ENCODE assay signal across 8 cellular contexts in genomic region chr2:164560181-164560792, GRCh38.
DNase-seq lines count a peak whose midpoint lies in the region; ATAC-seq and TF ChIP-seq lines count a peak whose summit lies in the region.

No MANE protein-coding gene starts in this region.

- no peak overlapping the region; the same call in 1 of the 2 replicates for H3K4me2 ChIP-seq in SK-N-SH

- H3K36me3 ChIP-seq in GM06990 (ENCODE audit: control insufficient read depth, insufficient read depth, low read length) (no peaks in the 10 kb centered on the region), SK-N-SH (replicated peaks in 1 of 2; ENCODE audit: control insufficient read depth in 1 of 2, insufficient read depth in 2 of 2, low read length in 1 of 2) (peaks cover 0 to 2% of the 10 kb centered on the region in 2 experiments), upper lobe of left lung (no peaks in the 10 kb centered on the region)

- no peak overlapping the region for H3K27ac ChIP-seq in SK-N-SH (ENCODE audit: low read depth in 2 of 2, low read length in 1 of 2)
- no peak overlapping the region for H3K27ac ChIP-seq in upper lobe of left lung

- no peaks in the 10 kb centered on the region; the same call in 1 of the 2 replicates for H3K79me2 ChIP-seq in SK-N-SH (ENCODE audit: insufficient read depth)

- peak; percentile 69 for TF ChIP-seq RAD21 in SK-N-SH (IDR thresholded peaks at IDR 0.05; ENCODE audit: low read length)

- no peak for TF ChIP-seq POLR2A in upper lobe of left lung (IDR thresholded peaks at IDR 0.05)

- H3K4me3 ChIP-seq in GM06990 (replicated peaks; ENCODE audit: low read depth, low read length) = no peak overlapping the region
- no peak overlapping the region for H3K4me3 ChIP-seq in SK-N-SH (ENCODE audit: low read depth in 2 of 2, low read length in 1 of 2)
- H3K4me3 ChIP-seq in upper lobe of left lung = no peak overlapping the region

- WGBS in SK-N-SH (ENCODE audit: low lambda C conversion rate) = 45% methylated on average over 4 of the region's 4 CpGs
- 38 to 43% methylated on average over 4 of the region's 4 CpGs for WGBS in upper lobe of left lung, 2 donors

- peaks cover 6% of the 10 kb centered on the region for H3F3A ChIP-seq in SK-N-SH (replicated peaks; ENCODE audit: insufficient read depth)

- POLR2A ChIA-PET in SK-N-SH (lab: Yijun Ruan, JAX) = no interaction called here

- no peaks in the 10 kb centered on the region for H3K9me3 ChIP-seq in SK-N-SH
- no peaks in the 10 kb centered on the region for H3K9me3 ChIP-seq in upper lobe of left lung

- CTCF ChIA-PET in SK-N-SH (lab: Yijun Ruan, JAX) = interaction anchor here (0.6 to 2.8 kb wide), 65 partner anchors 9 to 1405 kb away, joined by 3 to 48 read pairs (median 5); no protein-coding TSS in a partner anchor

- ATAC-seq in HG02973 (IDR thresholded peaks at IDR 0.05; ENCODE audit: unreplicated experiment) = peak; percentile 61
- ATAC-seq in upper lobe of left lung (ENCODE audit: low FRiP score in 2 of 2) = no peak
- ATAC-seq in HG03097 (IDR thresholded peaks at IDR 0.05; ENCODE audit: low FRiP score, unreplicated experiment) = no peak

- no peak overlapping the region for H3K9ac ChIP-seq in SK-N-SH

- TF ChIP-seq CTCF in GM06990 (IDR thresholded peaks at IDR 0.05; ENCODE audit: insufficient read depth, low read length, poor library complexity, severe bottlenecking) (peak; percentile 70), SK-N-SH (IDR thresholded peaks at IDR 0.05) (peak; percentile 86), upper lobe of left lung (IDR thresholded peaks at IDR 0.05) (peak in 5 of 6 experiments; percentile 45 to 66 (median 52))

- no peaks in the 10 kb centered on the region for H4K20me1 ChIP-seq in SK-N-SH (ENCODE audit: insufficient read depth)

- TF ChIP-seq EP300 in SK-N-SH (IDR thresholded peaks at IDR 0.05; ENCODE audit: borderline replicate concordance in 1 of 2, low read depth in 1 of 2, low read length in 1 of 2) = no peak
- TF ChIP-seq EP300 in upper lobe of left lung (IDR thresholded peaks at IDR 0.05) = no peak

- DNase-seq in GM06990 (ENCODE audit: extremely low read depth, insufficient read length) = no peak
- peak; percentile 10 for DNase-seq in SK-N-SH
- DNase-seq in glomerular visceral epithelial cell (ENCODE audit: extremely low spot score) = peak; percentile 46
- no peak for DNase-seq in upper lobe of left lung
- DNase-seq in activated CD8-positive, alpha-beta memory T cell treated with anti-CD3 and anti-CD28 coated beads, Interleukin-2, amount 50 U/mL, for 4 hours = no peak
- no peak for DNase-seq in SHP77 (lab: John Stamatoyannopoulos, UW)

- H3K4me1 ChIP-seq in SK-N-SH (ENCODE audit: control insufficient read depth in 1 of 2, insufficient read depth in 2 of 2, low read depth in 1 of 2, low read length in 1 of 2) (no peaks in the 10 kb centered on the region; a peak in 1 of 4 replicates), upper lobe of left lung (peaks cover 0 to 5% (median 0%) of the 10 kb centered on the region in 4 donors)

- no peaks in the 10 kb centered on the region for H3K27me3 ChIP-seq in GM06990 (replicated peaks; ENCODE audit: control insufficient read depth, insufficient read depth, low read length)
- no peaks in the 10 kb centered on the region for H3K27me3 ChIP-seq in SK-N-SH (ENCODE audit: insufficient read depth)
- H3K27me3 ChIP-seq in upper lobe of left lung = no peaks in the 10 kb centered on the region

- no peak overlapping the region; the same call in 1 of the 2 replicates for H2AFZ ChIP-seq in SK-N-SH (ENCODE audit: low read depth)

- H3K9me2 ChIP-seq in SK-N-SH = no peaks in the 10 kb centered on the region

TF ChIP-seq in SK-N-SH, 30 proteins besides CTCF, POLR2A, EP300 and RAD21:
- peak; percentile 68 for TF ChIP-seq SMC3 (IDR thresholded peaks at IDR 0.05; ENCODE audit: low read depth, low read length)
- TF ChIP-seq, protein P1, sequence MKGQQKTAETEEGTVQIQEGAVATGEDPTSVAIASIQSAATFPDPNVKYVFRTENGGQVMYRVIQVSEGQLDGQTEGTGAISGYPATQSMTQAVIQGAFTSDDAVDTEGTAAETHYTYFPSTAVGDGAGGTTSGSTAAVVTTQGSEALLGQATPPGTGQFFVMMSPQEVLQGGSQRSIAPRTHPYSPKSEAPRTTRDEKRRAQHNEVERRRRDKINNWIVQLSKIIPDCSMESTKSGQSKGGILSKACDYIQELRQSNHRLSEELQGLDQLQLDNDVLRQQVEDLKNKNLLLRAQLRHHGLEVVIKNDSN (IDR thresholded peaks at IDR 0.05; ENCODE audit: borderline replicate concordance, low read depth) = no peak

Comparison
In these comparisons a context has a peak if more than half of its experiments do, and no peak if none do; other contexts are left out.
1. DNase-seq: peak in SK-N-SH (single experiment) and glomerular visceral epithelial cell (single experiment); none in GM06990 (single experiment), upper lobe of left lung (0 of 2), activated CD8-positive, alpha-beta memory T cell treated with anti-CD3 and anti-CD28 coated beads, Interleukin-2, amount 50 U/mL, for 4 hours (single experiment) and SHP77 (0 of 2).
2. Peak in every context shown above with its lines, with median percentiles within 50 percentile points of each other: CTCF ChIP-seq.